20 cellular contexts compared by ENCODE assay signal in genomic region chr9:107051392-107051791, GRCh38.
DNase-seq lines count a peak whose midpoint lies in the region; ATAC-seq and TF ChIP-seq lines count a peak whose summit lies in the region.
"Had no signal": no experiment of that assay in that cellular context is flagged by ENCODE, and none has a peak within 500 bp of the region (broad histone marks: within the 10 kb centered on the region; RNA-seq: fewer than 3 reads in every experiment).

No MANE protein-coding gene starts in this region.

- no peak for TF ChIP-seq CTCF in WTC11 (IDR thresholded peaks at IDR 0.05)
- TF ChIP-seq CTCF in esophagus muscularis mucosa (IDR thresholded peaks at IDR 0.05): no peak
- TF ChIP-seq CTCF in hepatocyte (IDR thresholded peaks at IDR 0.05; ENCODE audit: poor library complexity): no peak

- H3K9me3 Mint-ChIP-seq in WTC11: peaks cover 5% of the 10 kb centered on the region
- peaks cover 0 to 7% (median 0%) of the 10 kb centered on the region in 11 donors for H3K9me3 Mint-ChIP-seq in naive thymus-derived CD4-positive, alpha-beta T cell
- H3K9me3 Mint-ChIP-seq: CD8-positive, alpha-beta T cell; HFFc6; IgD-negative memory B cell had no signal

- H3K27ac ChIP-seq in esophagus muscularis mucosa (replicated peaks in 1 of 4) (no peak overlapping the region), hepatocyte (no peak overlapping the region)
- no peak overlapping the region for H3K27ac ChIP-seq in naive thymus-derived CD4-positive, alpha-beta T cell (ENCODE audit: low read depth, low read length)
- H3K27ac ChIP-seq: BLaER1 treated with 17β-estradiol and CSF1 and Interleukin-3, amounts not matched to agents 10 nM and 100 nM; GM23248 had no signal

- peak; percentile 12 for DNase-seq in ELF-1 (ENCODE audit: low read depth, low spot score)
- DNase-seq in WTC11 (ENCODE audit: low spot score): no peak
- DNase-seq in esophagus muscularis mucosa (ENCODE audit: extremely low spot score): peak; percentile 77
- no peak for DNase-seq in NCI-H1417 treated with DMSO at 0.1 percent for 48 hours (lab: John Stamatoyannopoulos, UW)
- no peak for DNase-seq in naive thymus-derived CD4-positive, alpha-beta T cell
- no peak for DNase-seq in hepatocyte (ENCODE audit: low spot score)
- DNase-seq: 8988T; CD8-positive, alpha-beta T cell; DMS 273 treated with DMSO at 0.1 percent for 48 hours; DMS53; DND-41; EL; GM23248; HFFc6 had no signal

- H3K4me1 Mint-ChIP-seq in WTC11: peaks cover 38% of the 10 kb centered on the region
- peaks cover 0 to 1% (median 0%) of the 10 kb centered on the region in 7 donors for H3K4me1 Mint-ChIP-seq in naive thymus-derived CD4-positive, alpha-beta T cell

- H3K4me3 ChIP-seq in esophagus muscularis mucosa (no peak overlapping the region), hepatocyte (no peak overlapping the region)
- no peak overlapping the region for H3K4me3 ChIP-seq in naive thymus-derived CD4-positive, alpha-beta T cell (ENCODE audit: low read length)
- H3K4me3 ChIP-seq: BLaER1 treated with 17β-estradiol and CSF1 and Interleukin-3, amounts not matched to agents 10 nM and 100 nM; GM23248 had no signal

- no peak overlapping the region for H2AFZ ChIP-seq in hepatocyte
- H2AFZ ChIP-seq: GM23248 had no signal

- H3K36me3 ChIP-seq in esophagus muscularis mucosa (no peaks in the 10 kb centered on the region), hepatocyte (replicated peaks; ENCODE audit: insufficient read depth, low read depth) (no peaks in the 10 kb centered on the region)
- no peaks in the 10 kb centered on the region for H3K36me3 ChIP-seq in naive thymus-derived CD4-positive, alpha-beta T cell (ENCODE audit: control insufficient read depth in 2 of 3, insufficient read depth in 3 of 3, low read length in 3 of 3)
- H3K36me3 ChIP-seq: BLaER1 treated with 17β-estradiol and CSF1 and Interleukin-3, amounts not matched to agents 10 nM and 100 nM had no signal

- peak overlapping the region; percentile 17; the same call in 1 of the 2 replicates for H3K27ac Mint-ChIP-seq in WTC11
- no peak overlapping the region for H3K27ac Mint-ChIP-seq in naive thymus-derived CD4-positive, alpha-beta T cell
- H3K27ac Mint-ChIP-seq: B cell; CD8-positive, alpha-beta T cell; HFFc6; IgD-negative memory B cell had no signal

- H3K4me2 ChIP-seq in hepatocyte: no peak overlapping the region
- H3K4me2 ChIP-seq: BLaER1 treated with 17β-estradiol and CSF1 and Interleukin-3, amounts not matched to agents 10 nM and 100 nM had no signal

- no peaks in the 10 kb centered on the region for H3K36me3 Mint-ChIP-seq in WTC11
- H3K36me3 Mint-ChIP-seq in naive thymus-derived CD4-positive, alpha-beta T cell: no peaks in the 10 kb centered on the region
- H3K36me3 Mint-ChIP-seq: CD8-positive, alpha-beta T cell; IgD-negative memory B cell had no signal

- no peak overlapping the region for H3K4me3 Mint-ChIP-seq in WTC11
- H3K4me3 Mint-ChIP-seq in naive thymus-derived CD4-positive, alpha-beta T cell: no peak overlapping the region
- H3K4me3 Mint-ChIP-seq: B cell; CD8-positive, alpha-beta T cell; HFFc6; IgD-negative memory B cell had no signal

- no peaks in the 10 kb centered on the region for H3K9me2 ChIP-seq in hepatocyte (replicated peaks; ENCODE audit: insufficient read depth)

- CTCF ChIA-PET in WTC11 (lab: Charles Lee): interaction anchor here (1.1 kb wide), 1 partner anchor 8 kb away, joined by 4 read pairs; no protein-coding TSS in a partner anchor
- CTCF ChIA-PET in naive thymus-derived CD4-positive, alpha-beta T cell (lab: Charles Lee): no interaction called here

- POLR2A ChIA-PET in WTC11 (lab: Charles Lee): no interaction called here
- POLR2A ChIA-PET in naive thymus-derived CD4-positive, alpha-beta T cell (lab: Charles Lee): no interaction called here

- ATAC-seq in WTC11: no peak
- ATAC-seq in HG03095 (IDR thresholded peaks at IDR 0.05; ENCODE audit: unreplicated experiment): no peak
- no peak for ATAC-seq in naive thymus-derived CD4-positive, alpha-beta T cell
- ATAC-seq: CD8-positive, alpha-beta T cell; HCT116; HepG2 had no signal

- H3K27me3 ChIP-seq in esophagus muscularis mucosa (no peaks in the 10 kb centered on the region), hepatocyte (no peaks in the 10 kb centered on the region)
- H3K27me3 ChIP-seq in naive thymus-derived CD4-positive, alpha-beta T cell (ENCODE audit: control insufficient read depth in 2 of 2, insufficient read depth in 2 of 2, low read length in 2 of 2): no peaks in the 10 kb centered on the region
- H3K27me3 ChIP-seq: BLaER1 treated with 17β-estradiol and CSF1 and Interleukin-3, amounts not matched to agents 10 nM and 100 nM had no signal

- WGBS in esophagus muscularis mucosa: 77% methylated on average over 1 of the region's 1 CpG
- WGBS in hepatocyte (ENCODE audit: low lambda C conversion rate, missing lambda C conversion rate): 80% methylated on average over 1 of the region's 1 CpG

- H4K20me1 ChIP-seq in hepatocyte (ENCODE audit: insufficient read depth, poor library complexity, severe bottlenecking): no peaks in the 10 kb centered on the region
- H4K20me1 ChIP-seq: BLaER1 treated with 17β-estradiol and CSF1 and Interleukin-3, amounts not matched to agents 10 nM and 100 nM had no signal

- H3K9me3 ChIP-seq in esophagus muscularis mucosa (no peaks in the 10 kb centered on the region), hepatocyte (ENCODE audit: low read depth) (no peaks in the 10 kb centered on the region)
- H3K9me3 ChIP-seq in naive thymus-derived CD4-positive, alpha-beta T cell (ENCODE audit: control insufficient read depth in 2 of 3, low read length in 3 of 3): no peaks in the 10 kb centered on the region
- H3K9me3 ChIP-seq: BLaER1 treated with 17β-estradiol and CSF1 and Interleukin-3, amounts not matched to agents 10 nM and 100 nM had no signal

- TF ChIP-seq EP300 in esophagus muscularis mucosa (IDR thresholded peaks at IDR 0.05): no peak

- peaks cover 0 to 5% (median 2%) of the 10 kb centered on the region in 4 donors for H3K4me1 ChIP-seq in esophagus muscularis mucosa
- no peaks in the 10 kb centered on the region for H3K4me1 ChIP-seq in naive thymus-derived CD4-positive, alpha-beta T cell (ENCODE audit: control insufficient read depth in 2 of 2, insufficient read depth in 2 of 2, low read length in 2 of 2)
- no peaks in the 10 kb centered on the region for H3K4me1 ChIP-seq in hepatocyte (ENCODE audit: insufficient read depth)
- H3K4me1 ChIP-seq: BLaER1 treated with 17β-estradiol and CSF1 and Interleukin-3, amounts not matched to agents 10 nM and 100 nM had no signal

- no peaks in the 10 kb centered on the region for H3K79me2 ChIP-seq in hepatocyte

- TF ChIP-seq POLR2A in esophagus muscularis mucosa (IDR thresholded peaks at IDR 0.05; ENCODE audit: low read depth): no peak

- no peaks in the 10 kb centered on the region; the same call in 1 of the 2 replicates for H3K27me3 Mint-ChIP-seq in WTC11 (ENCODE audit: low read depth)
- H3K27me3 Mint-ChIP-seq in naive thymus-derived CD4-positive, alpha-beta T cell: peaks cover 0 to 14% (median 0%) of the 10 kb centered on the region in 5 donors
- H3K27me3 Mint-ChIP-seq: IgD-negative memory B cell had no signal

- intact Hi-C loops in esophagus muscularis mucosa (cut with DNase I): no loop called here
- intact Hi-C loops in naive thymus-derived CD4-positive, alpha-beta T cell (cut with micrococcal nuclease): no loop called here

TF ChIP-seq in WTC11, 78 proteins besides CTCF, POLR2A, EP300 and RAD21:
- TF ChIP-seq JAZF1 (CRISPR knock-in tag; IDR thresholded peaks at IDR 0.05) (no peak), NR3C1 (CRISPR knock-in tag; conservative IDR thresholded peaks at IDR 0.05; ENCODE audit: low read depth) (no peak), PREB (CRISPR knock-in tag; IDR thresholded peaks at IDR 0.05; ENCODE audit: borderline replicate concordance) (no peak), ERG (CRISPR knock-in tag; IDR thresholded peaks at IDR 0.05) (no peak), NR1H2 (CRISPR knock-in tag; IDR thresholded peaks at IDR 0.05) (no peak), AR (CRISPR knock-in tag; IDR thresholded peaks at IDR 0.05) (no peak)

Comparison
In these comparisons a context has a peak if more than half of its experiments do, and no peak if none do; other contexts are left out.
1. DNase-seq: peak in ELF-1 (single experiment) and esophagus muscularis mucosa (single experiment); none in WTC11 (single experiment), NCI-H1417 treated with DMSO at 0.1 percent for 48 hours (single experiment), naive thymus-derived CD4-positive, alpha-beta T cell (0 of 9) and hepatocyte (single experiment).